ENCODE assay signal across 8 cellular contexts in genomic region chrX:16882702-16883486, GRCh38. TPM values are rescaled to one million over a fixed set of nuclear protein-coding genes. Genes with fewer than 3 reads are reported as not detected.
DNase-seq lines count a peak whose midpoint lies in the region; ATAC-seq, FAIRE-seq and TF ChIP-seq lines count a peak whose summit lies in the region.

No MANE protein-coding gene starts in this region.

- POLR2A ChIA-PET in RWPE1 (lab: Yijun Ruan, JAX; ENCODE audit: low non-redundant PET): no interaction called here

- H3K27ac ChIP-seq in RWPE1: peak overlapping the region; percentile 79

- no peaks in the 10 kb centered on the region for H3K9me3 Mint-ChIP-seq in natural killer cell treated with Interleukin-12 subunit alpha and Interleukin-12 subunit beta and Interleukin-15 and Interleukin-18, amount 100 ng/mL, for 72 hours

- ATAC-seq in GM21576 (IDR thresholded peaks at IDR 0.05; ENCODE audit: unreplicated experiment): peak; percentile 59
- ATAC-seq in natural killer cell treated with Interleukin-12 subunit alpha and Interleukin-12 subunit beta and Interleukin-15 and Interleukin-18, amount 100 ng/mL, for 72 hours: peak; percentile 87

- CTCF ChIA-PET in RWPE1 (lab: Yijun Ruan, JAX): interaction anchor here (0.6 to 2.5 kb wide), 8 partner anchors 9 to 359 kb away, joined by 3 to 22 read pairs (median 3); no protein-coding TSS in a partner anchor

- peak; percentile 63 for TF ChIP-seq CTCF in D721Med (IDR thresholded peaks at IDR 0.05; ENCODE audit: insufficient read depth, missing control alignments)
- peak; percentile 61; the same call in 1 of the 2 replicates for TF ChIP-seq CTCF in LNCAP (IDR thresholded peaks at IDR 0.05)
- peak; percentile 62 for TF ChIP-seq CTCF in RWPE1 (conservative IDR thresholded peaks at IDR 0.05; ENCODE audit: low read depth)

- peak overlapping the region; percentile 84 for H3K4me3 Mint-ChIP-seq in natural killer cell treated with Interleukin-12 subunit alpha and Interleukin-12 subunit beta and Interleukin-15 and Interleukin-18, amount 100 ng/mL, for 72 hours

- H3K27ac Mint-ChIP-seq in natural killer cell treated with Interleukin-12 subunit alpha and Interleukin-12 subunit beta and Interleukin-15 and Interleukin-18, amount 100 ng/mL, for 72 hours: peak overlapping the region; percentile 64 to 72

- FAIRE-seq in D721Med (lab: Jason Lieb, UNC): peak; percentile 55

- peaks cover 0 to 12% of the 10 kb centered on the region in 2 donors for H3K4me1 Mint-ChIP-seq in natural killer cell treated with Interleukin-12 subunit alpha and Interleukin-12 subunit beta and Interleukin-15 and Interleukin-18, amount 100 ng/mL, for 72 hours (ENCODE audit: low read depth in 2 of 2)

- no peaks in the 10 kb centered on the region for H3K36me3 Mint-ChIP-seq in natural killer cell treated with Interleukin-12 subunit alpha and Interleukin-12 subunit beta and Interleukin-15 and Interleukin-18, amount 100 ng/mL, for 72 hours

- peak; percentile 30 for DNase-seq in D721Med (ENCODE audit: insufficient read length, low spot score)
- DNase-seq in RWPE1 (ENCODE audit: low spot score): peak; percentile 31
- DNase-seq in activated effector memory CD4-positive, alpha-beta T cell treated with anti-CD3 and anti-CD28 coated beads, Interleukin-2, amount 50 U/mL, for 16 hours: peak; percentile 85
- peak; percentile 69 for DNase-seq in fibroblast of peridontal ligament (ENCODE audit: extremely low read depth)
- peak; percentile 70 for DNase-seq in natural killer cell treated with Interleukin-12 subunit alpha and Interleukin-12 subunit beta and Interleukin-15 and Interleukin-18, amount 100 ng/mL, for 72 hours (ENCODE audit: low spot score)
- DNase-seq in stromal cell of bone marrow (ENCODE audit: low read depth): peak; percentile 40

- H3K27me3 Mint-ChIP-seq in natural killer cell treated with Interleukin-12 subunit alpha and Interleukin-12 subunit beta and Interleukin-15 and Interleukin-18, amount 100 ng/mL, for 72 hours: peaks cover 0 to 14% of the 10 kb centered on the region in 2 donors

RNA-seq across cellular contexts. Expression of gene RBBP7, which starts 12.7 kb away (rescaled TPM):
- total RNA-seq in natural killer cell treated with Interleukin-12 subunit alpha and Interleukin-12 subunit beta and Interleukin-15 and Interleukin-18, amount 100 ng/mL, for 72 hours: 100 to 1,000 TPM; 131 to 157 TPM

Comparison
In these comparisons a context has a peak if more than half of its experiments do, and no peak if none do; other contexts are left out.
1. Peak in every context shown above with its lines: DNase-seq, ATAC-seq and H3K27ac ChIP-seq.
2. DNase-seq: peak in every context shown above with its lines; median percentile 85 in activated effector memory CD4-positive, alpha-beta T cell treated with anti-CD3 and anti-CD28 coated beads, Interleukin-2, amount 50 U/mL, for 16 hours; 70 in natural killer cell treated with Interleukin-12 subunit alpha and Interleukin-12 subunit beta and Interleukin-15 and Interleukin-18, amount 100 ng/mL, for 72 hours; 69 in fibroblast of peridontal ligament; 40 in stromal cell of bone marrow; 31 in RWPE1; 30 in D721Med.